9 cellular contexts compared by ENCODE assay signal in genomic region chr7:95595825-95596182, GRCh38. TPM values are rescaled to one million over a fixed set of nuclear protein-coding genes. Genes with fewer than 3 reads are reported as not detected.
DNase-seq lines count a peak whose midpoint lies in the region; ATAC-seq and TF ChIP-seq lines count a peak whose summit lies in the region.
"Had no signal": no experiment of that assay in that cellular context is flagged by ENCODE, and none has a peak within 500 bp of the region (broad histone marks: within the 10 kb centered on the region; RNA-seq: fewer than 3 reads in every experiment).

No MANE protein-coding gene starts in this region.

- peak overlapping the region; percentile 51 for H3K4me2 ChIP-seq in IMR-90 (ENCODE audit: low read depth, low read length)

- peak overlapping the region; percentile 59 for H3K4me3 ChIP-seq in IMR-90 (ENCODE audit: insufficient read depth, low read depth, low read length)
- H3K4me3 ChIP-seq in dorsolateral prefrontal cortex: peak overlapping the region; percentile 52 to 95 (median 82)
- peak overlapping the region; percentile 83 for H3K4me3 ChIP-seq in lower leg skin (ENCODE audit: low read depth, poor library complexity, severe bottlenecking)

- H3K4me1 ChIP-seq in IMR-90 (ENCODE audit: control insufficient read depth, insufficient read depth, low read length): peaks cover 3% of the 10 kb centered on the region

- peak overlapping the region in 1 of 2 experiments; percentile 31; a peak in 1 of 4 replicates for H4K8ac ChIP-seq in IMR-90 (ENCODE audit: low read depth in 2 of 2, low read length in 2 of 2)

- no peaks in the 10 kb centered on the region for H3K79me1 ChIP-seq in IMR-90 (ENCODE audit: low read depth in 1 of 2, low read length in 2 of 2)

- no peaks in the 10 kb centered on the region for H3K9me3 ChIP-seq in IMR-90 (ENCODE audit: control insufficient read depth, insufficient read depth, low read length)

- H3K27ac Mint-ChIP-seq in stimulated activated naive CD8-positive, alpha-beta T cell treated with anti-CD3 and anti-CD28 coated beads, Interleukin-15, amount 100 ng/mL, for 72 hours: no peak overlapping the region
- H3K27ac Mint-ChIP-seq: activated T-helper 2 cell treated with anti-CD3 and anti-CD28 coated beads, Interferon-gamma antibody, Interleukin-2, Interleukin-4, amounts not matched to agents 10 μg/mL and 5 μg/mL and 100 μg/mL, durations not matched to agents 14 hours and 24 hours and 36 hours had no signal

- peak overlapping the region; percentile 44 for H3K9ac ChIP-seq in IMR-90 (ENCODE audit: low read depth, low read length)

- dilution Hi-C loops in IMR-90 (cut with HindIII; ENCODE audit: low sequenced_read_pairs, unreplicated experiment): no loop called here

- intact Hi-C loops in IMR-90 (cut with micrococcal nuclease) (loop anchor here (2.0 kb wide), 1 partner anchor 13 kb away; no protein-coding TSS in a partner anchor), dorsolateral prefrontal cortex (cut with DNase I) (loop anchor here (1.0 to 2.0 kb wide), 2 partner anchors 45 to 46 kb away; no protein-coding TSS in a partner anchor), lower leg skin (cut with DNase I; ENCODE audit: low total_unique reads) (loop anchor here (5.0 kb wide), 1 partner anchor 86 kb away; no protein-coding TSS in a partner anchor)

- H3K9me3 Mint-ChIP-seq in stimulated activated naive CD8-positive, alpha-beta T cell treated with anti-CD3 and anti-CD28 coated beads, Interleukin-15, amount 100 ng/mL, for 72 hours: no peaks in the 10 kb centered on the region
- H3K9me3 Mint-ChIP-seq: activated T-helper 2 cell treated with anti-CD3 and anti-CD28 coated beads, Interferon-gamma antibody, Interleukin-2, Interleukin-4, amounts not matched to agents 10 μg/mL and 5 μg/mL and 100 μg/mL, durations not matched to agents 14 hours and 24 hours and 36 hours had no signal

- no peak overlapping the region for H3K14ac ChIP-seq in IMR-90 (replicated peaks; ENCODE audit: low read depth, low read length)

- H2AK5ac ChIP-seq in IMR-90 (ENCODE audit: low read depth, low read length): no peak overlapping the region

- no peak overlapping the region for H3K23ac ChIP-seq in IMR-90 (ENCODE audit: low read depth, low read length)

- CTCF ChIA-PET in IMR-90 (lab: Yijun Ruan, JAX): no interaction called here

- H3K27ac ChIP-seq in IMR-90 (ENCODE audit: insufficient read depth, low read length) (peak overlapping the region; percentile 13; the same call in 1 of the 2 replicates), dorsolateral prefrontal cortex (peak overlapping the region; percentile 63 to 99 (median 93))

- H3K27me3 Mint-ChIP-seq in stimulated activated naive CD8-positive, alpha-beta T cell treated with anti-CD3 and anti-CD28 coated beads, Interleukin-15, amount 100 ng/mL, for 72 hours: peaks cover 36% of the 10 kb centered on the region

- no peak for TF ChIP-seq POLR2A in IMR-90 (IDR thresholded peaks at IDR 0.05; ENCODE audit: low read depth, low read length)
- TF ChIP-seq POLR2A in lower leg skin (IDR thresholded peaks at IDR 0.05): no peak

- in situ Hi-C loops in IMR-90 (cut with MboI; ENCODE audit: low sequenced_read_pairs): no loop called here

- no peaks in the 10 kb centered on the region for H4K20me1 ChIP-seq in IMR-90 (ENCODE audit: insufficient read depth, low read length)

- TF ChIP-seq CTCF in IMR-90 (conservative IDR thresholded peaks at IDR 0.05; ENCODE audit: low read depth, low read length): no peak
- no peak for TF ChIP-seq CTCF in dorsolateral prefrontal cortex (IDR thresholded peaks at IDR 0.05 in 54 of 56, conservative IDR thresholded peaks at IDR 0.05 in 2 of 56; ENCODE audit: low read depth in 1 of 56, partially characterized antibody in 56 of 56)
- no peak for TF ChIP-seq CTCF in lower leg skin (IDR thresholded peaks at IDR 0.05)

- no peak overlapping the region for H2BK5ac ChIP-seq in IMR-90 (ENCODE audit: low read depth, low read length, poor library complexity, severe bottlenecking)

- BruUV-seq in IMR-90 (replicated peaks; lab: Mats Ljungman, UMichigan): no TSS peak

- H2BK20ac ChIP-seq in IMR-90 (ENCODE audit: low read depth, low read length): no peak overlapping the region

- no peak overlapping the region for H3K56ac ChIP-seq in IMR-90 (ENCODE audit: extremely low read depth, insufficient read depth, low read length)

- H3K18ac ChIP-seq in IMR-90 (ENCODE audit: low read depth, low read length): no peak overlapping the region

- H2BK15ac ChIP-seq in IMR-90 (ENCODE audit: low read depth, low read length): no peak overlapping the region

- no peaks in the 10 kb centered on the region for H3K9me1 ChIP-seq in IMR-90 (ENCODE audit: insufficient read depth, low read length)

- H3K4me1 Mint-ChIP-seq in stimulated activated naive CD8-positive, alpha-beta T cell treated with anti-CD3 and anti-CD28 coated beads, Interleukin-15, amount 100 ng/mL, for 72 hours: peaks cover 5% of the 10 kb centered on the region

- no peak overlapping the region for H3K4ac ChIP-seq in IMR-90 (ENCODE audit: low read depth, low read length)

- peak overlapping the region in 1 of 2 donors; percentile 27 for H3K4me3 Mint-ChIP-seq in stimulated activated naive CD8-positive, alpha-beta T cell treated with anti-CD3 and anti-CD28 coated beads, Interleukin-15, amount 100 ng/mL, for 72 hours

- H4K5ac ChIP-seq in IMR-90 (ENCODE audit: low read depth, low read length): no peak overlapping the region

- H2BK120ac ChIP-seq in IMR-90 (ENCODE audit: low read depth, low read length): no peak overlapping the region

- DNase-seq in IMR-90: no peak
- no peak for DNase-seq in dorsolateral prefrontal cortex
- no peak for DNase-seq in lower leg skin (ENCODE audit: low spot score in 2 of 2)
- DNase-seq in stimulated activated naive CD8-positive, alpha-beta T cell treated with anti-CD3 and anti-CD28 coated beads, Interleukin-15, amount 100 ng/mL, for 72 hours: no peak
- no peak for DNase-seq in NCI-H1436 (lab: John Stamatoyannopoulos, UW)
- no peak for DNase-seq in ecto neural progenitor cell (ENCODE audit: low spot score)
- no peak for DNase-seq in stimulated activated CD4-positive, alpha-beta T cell treated with anti-CD3 and anti-CD28 coated beads, Interleukin-4, amount 100 ng/mL, for 24 hours

- ATAC-seq in IMR-90 (ENCODE audit: low read depth): no peak
- ATAC-seq in stimulated activated naive CD8-positive, alpha-beta T cell treated with anti-CD3 and anti-CD28 coated beads, Interleukin-15, amount 100 ng/mL, for 72 hours: peak; percentile 26
- no peak for ATAC-seq in GM19455 (IDR thresholded peaks at IDR 0.05; ENCODE audit: unreplicated experiment)

- H3K27me3 ChIP-seq in IMR-90 (ENCODE audit: control insufficient read depth, insufficient read depth, low read length) (no peaks in the 10 kb centered on the region), dorsolateral prefrontal cortex (peaks cover 0 to 8% (median 0%) of the 10 kb centered on the region in 45 donors)

- POLR2A ChIA-PET in IMR-90 (lab: Charles Lee; ENCODE audit: unreplicated experiment): no interaction called here

- H2AK9ac ChIP-seq in IMR-90 (replicated peaks; ENCODE audit: low read depth, low read length, poor library complexity): peak overlapping the region; percentile 17

- TF ChIP-seq RAD21 in IMR-90 (IDR thresholded peaks at IDR 0.05; ENCODE audit: low read length): no peak

- WGBS in IMR-90 (ENCODE audit: extremely low coverage in 2 of 2, insufficient read length in 1 of 2), 2 experiments: 0% methylated on average over 1 of the region's 7 CpGs; no CpG with 5 or more reads in 1 of the 2 experiments
- WGBS in lower leg skin, 2 donors: 22 to 27% methylated on average over 7 of the region's 7 CpGs

- H3K36me3 ChIP-seq in IMR-90 (ENCODE audit: control insufficient read depth, insufficient read depth, low read length): no peaks in the 10 kb centered on the region

- peak overlapping the region; percentile 90 for H2AFZ ChIP-seq in IMR-90 (replicated peaks; ENCODE audit: low read length, poor library complexity)

- no peak overlapping the region for H4K91ac ChIP-seq in IMR-90 (ENCODE audit: insufficient read depth, low read depth, low read length)

TF ChIP-seq in IMR-90, 13 proteins besides CTCF, POLR2A, EP300 and RAD21:
- TF ChIP-seq MAZ (IDR thresholded peaks at IDR 0.05; ENCODE audit: borderline replicate concordance, low read depth, low read length) (no peak), SMC3 (IDR thresholded peaks at IDR 0.05; ENCODE audit: low read depth, low read length) (no peak)

RNA-seq across cellular contexts. Expression of gene PDK4, which starts 0.5 kb away (rescaled TPM):
- total RNA-seq in IMR-90 (2012; rRNA removed) (under 0.01 TPM in 2 replicates), dorsolateral prefrontal cortex (100 to 1,000 TPM in 29 of 120 experiments, 10 to 100 TPM in 91; 11.8 to 278 (median 65.1) TPM), lower leg skin (1,000 to 10,000 TPM in 2 of 4 donors, 100 to 1,000 TPM in 1, 10 to 100 TPM in 1; 64.3 to 1,085 (median 625) TPM)
- 0.03 and 0.06 TPM in 2 replicates for polyA plus RNA-seq in IMR-90 (2012; rRNA removed)
- polyA plus RNA-seq in IMR-90 (2012; cell fraction: cytosol; rRNA removed): 0.01 and 0.25 TPM in 2 replicates
- 0.29 TPM in 1 of 2 replicates, not detected in the other for polyA plus RNA-seq in IMR-90 (2012; cell fraction: nucleus; rRNA removed; ENCODE audit: low replicate concordance)
- total RNA-seq: activated T-helper 2 cell treated with anti-CD3 and anti-CD28 coated beads, Interferon-gamma antibody, Interleukin-2, Interleukin-4, amounts not matched to agents 10 μg/mL and 5 μg/mL and 100 μg/mL, durations not matched to agents 14 hours and 24 hours and 36 hours had no signal

Comparison
In these comparisons a context has a peak if more than half of its experiments do, and no peak if none do; other contexts are left out.
1. RNA of gene PDK4, which starts 0.5 kb away (total RNA-seq): 64.3 to 1,085 TPM in lower leg skin and 11.8 to 278 TPM in dorsolateral prefrontal cortex; under 0.01 TPM in IMR-90; every median in the first group is over 10 times any median in the second.
2. Peak in every context shown above with its lines, with median percentiles within 50 percentile points of each other: H3K4me3 ChIP-seq.